In the genomic region with DNA sequence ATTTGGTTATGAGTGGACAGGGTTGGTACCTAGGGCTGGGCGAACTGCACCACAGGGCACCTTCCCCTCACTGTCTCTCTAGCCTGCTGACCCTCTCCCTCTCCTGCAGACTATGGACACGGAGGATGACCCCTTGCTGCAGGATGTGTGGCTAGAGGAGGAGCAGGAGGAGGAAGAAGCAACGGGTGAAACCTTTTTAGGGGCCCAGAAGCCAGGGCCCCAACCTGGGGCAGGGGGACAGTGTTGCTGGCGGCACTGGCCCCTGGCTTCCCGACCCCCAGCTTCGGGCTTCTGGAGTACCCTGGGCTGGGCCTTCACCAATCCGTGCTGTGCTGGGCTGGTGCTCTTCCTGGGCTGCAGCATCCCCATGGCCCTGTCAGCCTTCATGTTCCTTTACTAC, we compare ENCODE assay signal across 20 cellular contexts. TPM values are rescaled to one million over a fixed set of nuclear protein-coding genes. Genes with fewer than 3 reads are reported as not detected.
DNase-seq lines count a peak whose midpoint lies in the region; ATAC-seq and TF ChIP-seq lines count a peak whose summit lies in the region.
"Had no signal": no experiment of that assay in that cellular context is flagged by ENCODE, and none has a peak within 500 bp of the region (broad histone marks: within the 10 kb centered on the region; RNA-seq: fewer than 3 reads in every experiment).

No MANE protein-coding gene starts in this region.

- peak overlapping the region; percentile 64; the same call in 1 of the 2 replicates for H3K4me2 ChIP-seq in GM23338
- H3K4me2 ChIP-seq: A549 had no signal

- TF ChIP-seq CTCF in GM23338 (conservative IDR thresholded peaks at IDR 0.05; ENCODE audit: low read depth in 2 of 2) (no peak), natural killer cell (IDR thresholded peaks at IDR 0.05) (no peak), sigmoid colon (IDR thresholded peaks at IDR 0.05) (no peak), foreskin fibroblast (IDR thresholded peaks at IDR 0.05; ENCODE audit: low read depth, low read length) (no peak)

- H3K79me2 ChIP-seq in GM23338 (replicated peaks; ENCODE audit: insufficient read depth): no peaks in the 10 kb centered on the region

- H3K27ac ChIP-seq in GM23338 (ENCODE audit: low read depth) (no peak overlapping the region), sigmoid colon (no peak overlapping the region)
- H3K27ac ChIP-seq: A549, Peyer's patch, SJCRH30 had no signal

- H3K9me2 ChIP-seq in GM23338 (ENCODE audit: insufficient read depth): no peaks in the 10 kb centered on the region; the same call in 1 of the 2 replicates

- H3K27me3 Mint-ChIP-seq in GM23338 (ENCODE audit: insufficient read depth, low read depth, poor library complexity) (peaks cover 10% of the 10 kb centered on the region), natural killer cell (ENCODE audit: low read depth in 2 of 2) (peaks cover 9 to 11% of the 10 kb centered on the region in 2 donors)
- H3K27me3 Mint-ChIP-seq in central memory CD8-positive, alpha-beta T cell: peaks cover 68% of the 10 kb centered on the region
- H3K27me3 Mint-ChIP-seq: CD4-positive, CD25-positive, alpha-beta regulatory T cell had no signal

- H3K9me3 ChIP-seq in sigmoid colon: peaks cover 0 to 17% (median 11%) of the 10 kb centered on the region in 4 donors
- H3K9me3 ChIP-seq: BE2C, SJCRH30 had no signal

- H3K4me1 ChIP-seq in GM23338 (ENCODE audit: insufficient read depth): peaks cover 36% of the 10 kb centered on the region
- no peaks in the 10 kb centered on the region for H3K4me1 ChIP-seq in sigmoid colon
- H3K4me1 ChIP-seq: A549, BE2C, Peyer's patch, SJCRH30 had no signal

- H3K4me3 ChIP-seq in GM23338 (no peak overlapping the region), sigmoid colon (no peak overlapping the region), foreskin fibroblast (ENCODE audit: low read depth in 1 of 2, low read length in 2 of 2) (no peak overlapping the region)
- H3K4me3 ChIP-seq: A549, Peyer's patch, SJCRH30 had no signal

- WGBS in sigmoid colon, 2 donors: 85 to 92% methylated on average over 7 of the region's 7 CpGs

- H3F3A ChIP-seq in GM23338 (replicated peaks; ENCODE audit: low read depth): no peaks in the 10 kb centered on the region

- H3K4me3 Mint-ChIP-seq in GM23338: no peak overlapping the region
- H3K4me3 Mint-ChIP-seq in central memory CD8-positive, alpha-beta T cell: peak overlapping the region; percentile 19
- H3K4me3 Mint-ChIP-seq in natural killer cell: peak overlapping the region; percentile 50

- no peak overlapping the region for H2AFZ ChIP-seq in GM23338

- TF ChIP-seq POLR2A in sigmoid colon (IDR thresholded peaks at IDR 0.05): no peak

- H3K27me3 ChIP-seq in GM23338 (ENCODE audit: insufficient read depth) (no peaks in the 10 kb centered on the region), sigmoid colon (peaks cover 0 to 50% (median 31%) of the 10 kb centered on the region in 3 donors)
- H3K27me3 ChIP-seq: BE2C, Peyer's patch had no signal

- H3K9me3 Mint-ChIP-seq in GM23338: peaks cover 29% of the 10 kb centered on the region
- H3K9me3 Mint-ChIP-seq in central memory CD8-positive, alpha-beta T cell: peaks cover 5% of the 10 kb centered on the region
- peaks cover 0 to 2% of the 10 kb centered on the region in 2 donors for H3K9me3 Mint-ChIP-seq in natural killer cell

- DNase-seq in GM23338 (ENCODE audit: low spot score) (no peak), natural killer cell (no peak), sigmoid colon (peak; percentile 27), foreskin fibroblast (no peak), HPDE6-E6E7 (ENCODE audit: extremely low spot score) (no peak)
- DNase-seq in central memory CD8-positive, alpha-beta T cell (ENCODE audit: low spot score in 2 of 2): no peak
- DNase-seq: BE2C, COR-L47, KBM-7, MM.1S, NCI-H1092, NCI-H1436, NCI-H1930, NCI-H2227 treated with DMSO at 0.1 percent for 48 hours, NCI-H82, Peyer's patch, SJCRH30 had no signal

- peaks cover 49% of the 10 kb centered on the region for H3K36me3 Mint-ChIP-seq in GM23338 (ENCODE audit: low read depth)
- peaks cover 2% of the 10 kb centered on the region for H3K36me3 Mint-ChIP-seq in central memory CD8-positive, alpha-beta T cell (ENCODE audit: insufficient read depth)
- peaks cover 11% of the 10 kb centered on the region for H3K36me3 Mint-ChIP-seq in natural killer cell

- intact Hi-C loops in natural killer cell (cut with micrococcal nuclease): no loop called here
- intact Hi-C loops in sigmoid colon (cut with DNase I): no loop called here

- H3K27ac Mint-ChIP-seq in GM23338: peak overlapping the region; percentile 45; the same call in 1 of the 2 replicates
- no peak overlapping the region for H3K27ac Mint-ChIP-seq in central memory CD8-positive, alpha-beta T cell (ENCODE audit: low read depth)
- H3K27ac Mint-ChIP-seq in natural killer cell: no peak overlapping the region
- H3K27ac Mint-ChIP-seq: CD4-positive, CD25-positive, alpha-beta regulatory T cell had no signal

- TF ChIP-seq EP300 in sigmoid colon (IDR thresholded peaks at IDR 0.05): no peak

- ATAC-seq in GM23338 (no peak), natural killer cell (no peak), HG02885 (IDR thresholded peaks at IDR 0.05; ENCODE audit: poor library complexity, unreplicated experiment) (no peak)
- ATAC-seq in central memory CD8-positive, alpha-beta T cell (replicated peaks; ENCODE audit: extremely low read depth, poor library complexity, severe bottlenecking): no peak
- ATAC-seq: A549 had no signal

- H3K36me3 ChIP-seq in GM23338 (ENCODE audit: insufficient read depth) (peaks cover 5% of the 10 kb centered on the region; the same call in 1 of the 2 replicates), sigmoid colon (no peaks in the 10 kb centered on the region)
- H3K36me3 ChIP-seq: Peyer's patch, SJCRH30 had no signal

- no peaks in the 10 kb centered on the region for H4K20me1 ChIP-seq in GM23338 (replicated peaks; ENCODE audit: insufficient read depth)

- H3K4me1 Mint-ChIP-seq in GM23338 (peaks cover 45% of the 10 kb centered on the region), natural killer cell (no peaks in the 10 kb centered on the region)
- no peaks in the 10 kb centered on the region for H3K4me1 Mint-ChIP-seq in central memory CD8-positive, alpha-beta T cell
- H3K4me1 Mint-ChIP-seq: CD4-positive, CD25-positive, alpha-beta regulatory T cell had no signal

TF ChIP-seq in GM23338, 12 proteins besides CTCF, POLR2A, EP300 and RAD21:
- TF ChIP-seq REST (IDR thresholded peaks at IDR 0.05; ENCODE audit: unreplicated experiment) (no peak), NANOG (IDR thresholded peaks at IDR 0.05; ENCODE audit: borderline replicate concordance) (no peak), CREB1 (CRISPR knock-in tag; IDR thresholded peaks at IDR 0.05; ENCODE audit: low read depth) (no peak), ZNF331 (CRISPR knock-in tag; IDR thresholded peaks at IDR 0.05; ENCODE audit: low read depth) (no peak), STAT1 (IDR thresholded peaks at IDR 0.05; ENCODE audit: unreplicated experiment) (no peak), EZH2 (IDR thresholded peaks at IDR 0.05; ENCODE audit: low read depth, unreplicated experiment) (no peak), POLR2AphosphoS5 (IDR thresholded peaks at IDR 0.05; ENCODE audit: low read depth) (no peak), EZH2phosphoT487 (IDR thresholded peaks at IDR 0.05; ENCODE audit: unreplicated experiment) (no peak)

RNA-seq across cellular contexts. Expression of gene DISP3, which starts 21.9 kb away (rescaled TPM):
- total RNA-seq in GM23338 (2014; rRNA removed; shearing (Covaris generic)): 7.8 and 11.1 TPM in 2 replicates
- polyA plus RNA-seq in GM23338 (2016; fragmentation: Nextera tagmentation; extraction: Ambion mirVana): 3.2 and 3.9 TPM in 2 replicates
- under 1 TPM; 0.24 to 0.68 (median 0.60) TPM for total RNA-seq in natural killer cell
- under 1 TPM in 2 of 4 donors, not detected in 2; under 0.01 to 0.28 TPM for total RNA-seq in sigmoid colon
- under 1 TPM in 1 of 3 donors, not detected in 2; 0.16 TPM for polyA plus RNA-seq in sigmoid colon
